In the genomic region with DNA sequence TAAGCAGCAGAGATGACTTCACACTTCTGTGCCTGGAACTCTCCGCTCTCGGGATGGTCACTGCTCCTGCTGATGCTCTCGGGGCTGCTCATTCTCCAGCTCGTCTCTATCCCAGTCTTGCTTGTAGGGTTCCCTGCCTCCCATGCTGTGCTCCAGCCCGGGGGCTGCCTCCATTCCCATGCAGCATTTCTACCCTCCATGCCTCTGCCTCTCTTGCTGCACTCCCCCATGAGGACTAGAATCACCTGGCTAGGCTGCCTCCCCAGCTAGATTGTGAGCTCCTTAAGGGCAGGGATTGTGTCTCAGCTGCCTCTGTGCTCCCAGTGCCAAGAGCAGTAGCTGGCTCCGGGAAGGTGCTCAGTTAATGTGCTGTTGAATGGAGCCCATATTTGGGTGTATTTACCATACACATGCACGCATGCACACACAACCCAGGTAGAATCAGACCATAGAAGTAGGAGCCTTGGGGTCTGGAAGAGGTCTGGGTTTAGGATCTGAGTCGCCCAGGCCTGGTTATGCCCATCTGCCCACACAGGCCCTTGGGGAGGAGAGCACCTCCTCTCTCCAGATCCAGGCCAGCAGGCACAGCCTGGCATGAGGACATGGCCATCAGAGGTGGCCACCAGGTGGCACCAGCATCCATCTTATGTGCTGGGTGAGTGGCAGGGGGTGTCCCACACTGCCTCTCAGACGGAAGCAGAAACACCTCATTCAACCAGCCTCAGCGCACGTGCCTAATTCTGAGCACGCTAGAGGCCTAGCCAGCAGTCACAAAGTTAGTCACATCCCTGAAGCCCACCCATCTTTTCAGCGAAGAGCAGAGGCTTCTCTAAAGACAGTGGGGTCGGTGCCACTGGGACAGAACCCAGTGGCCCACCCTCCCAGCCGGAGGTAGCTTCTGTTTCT, we compare ENCODE assay signal across 8 cellular contexts. TPM values are rescaled to one million over a fixed set of nuclear protein-coding genes. Genes with fewer than 3 reads are reported as not detected.
A peak's percentile ranks its signal among the peaks of the same experiment; 100 is the strongest.
DNase-seq lines count a peak whose midpoint lies in the region; ATAC-seq, FAIRE-seq and TF ChIP-seq lines count a peak whose summit lies in the region.

No MANE protein-coding gene starts in this region.

- peaks cover 49% of the 10 kb centered on the region for H3K36me3 Mint-ChIP-seq in activated B cell treated with CpG ODN at 0.5 μM for 24 hours (ENCODE audit: low read depth)

- H3K4me1 ChIP-seq in breast epithelium (no peaks in the 10 kb centered on the region), kidney (ENCODE audit: control insufficient read depth in 1 of 2, insufficient read depth in 1 of 2, low read depth in 1 of 2, low read length in 2 of 2) (peaks cover 5 to 7% of the 10 kb centered on the region in 2 donors)

- DNase-seq in SIG-M5 treated with dmso at 0.1 percent for 504 hours (lab: John Stamatoyannopoulos, UW; ENCODE audit: unreplicated experiment), result peak; percentile 79
- no peak for DNase-seq in SIG-M5 (lab: John Stamatoyannopoulos, UW)
- peak; percentile 87 for DNase-seq in NCI-H2227 (lab: John Stamatoyannopoulos, UW; ENCODE audit: unreplicated experiment)
- peak; percentile 82 for DNase-seq in activated B cell treated with CpG ODN at 0.5 μM for 24 hours
- peak; percentile 84 for DNase-seq in breast epithelium (ENCODE audit: low spot score in 2 of 2)
- DNase-seq in kidney, result peak; percentile 93
- DNase-seq in stimulated activated CD4-positive, alpha-beta T cell treated with anti-CD3 and anti-CD28 coated beads, Interleukin-4, amount 100 ng/mL, for 1 hour, result peak; percentile 93

- FAIRE-seq in kidney (lab: Jason Lieb, UNC), result no peak

- H3K27me3 ChIP-seq in breast epithelium, result no peaks in the 10 kb centered on the region

- H3K9me3 ChIP-seq in breast epithelium (no peaks in the 10 kb centered on the region), kidney (ENCODE audit: control insufficient read depth in 1 of 2, low read length in 2 of 2) (no peaks in the 10 kb centered on the region)

- H3K36me3 ChIP-seq in breast epithelium (peaks cover 13% of the 10 kb centered on the region), kidney (ENCODE audit: control insufficient read depth in 1 of 2, insufficient read depth in 2 of 2, low read length in 2 of 2) (peaks cover 18 to 19% of the 10 kb centered on the region in 2 donors)

- no peak for TF ChIP-seq CTCF in activated B cell treated with CpG ODN at 0.5 μM for 24 hours (IDR thresholded peaks at IDR 0.05)
- peak; percentile 63 to 89 (median 86) for TF ChIP-seq CTCF in breast epithelium (IDR thresholded peaks at IDR 0.05)
- TF ChIP-seq CTCF in kidney (IDR thresholded peaks at IDR 0.05; ENCODE audit: borderline replicate concordance, extremely low read depth, insufficient read depth), result peak; percentile 91

- H3K27ac Mint-ChIP-seq in activated B cell treated with CpG ODN at 0.5 μM for 24 hours, result peak overlapping the region; percentile 71

- no peak for TF ChIP-seq POLR2A in breast epithelium (IDR thresholded peaks at IDR 0.05)

- intact Hi-C loops in activated B cell treated with CpG ODN at 0.5 μM for 24 hours (cut with micrococcal nuclease) (loop anchor here (1.0 kb wide), 8 partner anchors 11 to 513 kb away; a partner anchor contains a TSS), breast epithelium (cut with DNase I; ENCODE audit: low total_unique reads) (no loop called here), kidney (cut with DNase I) (no loop called here)

- H3K4me3 Mint-ChIP-seq in activated B cell treated with CpG ODN at 0.5 μM for 24 hours, result no peak overlapping the region

- H3K4me3 ChIP-seq in breast epithelium (no peak overlapping the region), kidney (ENCODE audit: low read length in 2 of 2) (no peak overlapping the region)

- H3K9me3 Mint-ChIP-seq in activated B cell treated with CpG ODN at 0.5 μM for 24 hours, result no peaks in the 10 kb centered on the region

- CTCF ChIA-PET in activated B cell treated with CpG ODN at 0.5 μM for 24 hours (lab: Charles Lee), result interaction anchor here (1.1 to 9.0 kb wide), 10 partner anchors 11 to 441 kb away, joined by 3 to 70 read pairs (median 8); a partner anchor contains a TSS

- H3K9ac ChIP-seq in kidney (ENCODE audit: low read length in 2 of 2), result no peak overlapping the region

- POLR2A ChIA-PET in activated B cell treated with CpG ODN at 0.5 μM for 24 hours (lab: Charles Lee), result interaction anchor here (0.7 to 5.1 kb wide), 9 partner anchors 8 to 37 kb away, joined by 3 to 32 read pairs (median 4); a partner anchor contains a TSS

- H3K27me3 Mint-ChIP-seq in activated B cell treated with CpG ODN at 0.5 μM for 24 hours, result no peaks in the 10 kb centered on the region

- ATAC-seq in HG03045 (IDR thresholded peaks at IDR 0.05; ENCODE audit: unreplicated experiment) (peak; percentile 60), activated B cell treated with CpG ODN at 0.5 μM for 24 hours (ENCODE audit: low read depth) (peak; percentile 98)

- H3K4me1 Mint-ChIP-seq in activated B cell treated with CpG ODN at 0.5 μM for 24 hours, result peaks cover 27% of the 10 kb centered on the region

- H3K27ac ChIP-seq in breast epithelium (no peak overlapping the region), kidney (ENCODE audit: low read depth in 2 of 2, low read length in 2 of 2) (no peak overlapping the region)

RNA-seq across cellular contexts. Expression of a gene that starts 9.3 kb away (rescaled TPM):
- total RNA-seq in activated B cell treated with CpG ODN at 0.5 μM for 24 hours, result 41.7 and 45.3 TPM in 2 replicates
- 10 to 100 TPM; 28.5 to 41.3 (median 31.2) TPM for total RNA-seq in breast epithelium
- 41.9 TPM for total RNA-seq in kidney
- polyA plus RNA-seq in kidney (ENCODE audit: insufficient read depth, low read depth, low replicate concordance), result 21.4 TPM

RNA-seq across cellular contexts. Expression of a gene that starts 11.6 kb away (rescaled TPM):
- total RNA-seq in activated B cell treated with CpG ODN at 0.5 μM for 24 hours (65.1 and 71.2 TPM in 2 replicates), breast epithelium (100 to 1,000 TPM in 1 of 3 donors, 10 to 100 TPM in 2; 34.1 to 114 (median 56.0) TPM), kidney (51.6 TPM)
- 75.5 TPM for polyA plus RNA-seq in kidney (ENCODE audit: insufficient read depth, low read depth, low replicate concordance)

RNA-seq across cellular contexts. Expression of a gene that starts 12.8 kb away (rescaled TPM):
- total RNA-seq in activated B cell treated with CpG ODN at 0.5 μM for 24 hours (3.5 and 5.2 TPM in 2 replicates), breast epithelium (10 to 100 TPM in 1 of 3 donors, 1 to 10 TPM in 2; 8.5 to 13.0 (median 9.2) TPM), kidney (3.3 TPM)
- polyA plus RNA-seq in kidney (ENCODE audit: insufficient read depth, low read depth, low replicate concordance), result 2.8 TPM

RNA-seq across cellular contexts. Expression of a gene that starts 13.3 kb away (rescaled TPM):
- 11.0 and 11.2 TPM in 2 replicates for total RNA-seq in activated B cell treated with CpG ODN at 0.5 μM for 24 hours
- total RNA-seq in breast epithelium, result 10 to 100 TPM in 1 of 3 donors, 1 to 10 TPM in 2; 7.9 to 29.3 (median 9.8) TPM
- 9.8 TPM for total RNA-seq in kidney
- 8.9 TPM for polyA plus RNA-seq in kidney (ENCODE audit: insufficient read depth, low read depth, low replicate concordance)

RNA-seq across cellular contexts. Expression of a gene that starts 42.6 kb away (rescaled TPM):
- 4.1 and 5.1 TPM in 2 replicates for total RNA-seq in activated B cell treated with CpG ODN at 0.5 μM for 24 hours
- total RNA-seq in breast epithelium, result 10 to 100 TPM in 2 of 3 donors, 1 to 10 TPM in 1; 6.6 to 21.3 (median 16.8) TPM
- total RNA-seq in kidney, result 5.9 TPM
- polyA plus RNA-seq in kidney (ENCODE audit: insufficient read depth, low read depth, low replicate concordance), result 2.1 TPM
